In genomic region chr11:65117206-65118096, GRCh38 we compare ENCODE assay signal across 8 cellular contexts. TPM values are rescaled to one million over a fixed set of nuclear protein-coding genes. Genes with fewer than 3 reads are reported as not detected.
DNase-seq lines count a peak whose midpoint lies in the region; ATAC-seq, FAIRE-seq and TF ChIP-seq lines count a peak whose summit lies in the region.

TSS of gene ZNHIT2 (minus strand) at chr11:65117701. CDS start at chr11:65117653, 48 bp downstream.

- peak within 1 kb of the TSS; percentile 81 to 83 for H3K27ac ChIP-seq in prostate gland

- H3K27me3 Mint-ChIP-seq in T-helper 1 cell treated with Interleukin-12 subunit alpha and Interleukin-12 subunit beta and Interleukin-4 antibody, amounts not matched to agents 30 μg/mL and 1 μg/mL, for 36 hours (ENCODE audit: low read depth) = no peaks in the 10 kb centered on the region

- TF ChIP-seq CTCF in GM13977 (IDR thresholded peaks at IDR 0.05; ENCODE audit: extremely low read depth, insufficient read depth, missing control alignments) (peak; percentile 64), prostate gland (IDR thresholded peaks at IDR 0.05) (peak; percentile 92 to 100 (median 98))

- no peaks in the 10 kb centered on the region for H3K9me3 Mint-ChIP-seq in T-helper 1 cell treated with Interleukin-12 subunit alpha and Interleukin-12 subunit beta and Interleukin-4 antibody, amounts not matched to agents 30 μg/mL and 1 μg/mL, for 36 hours

- no peaks in the 10 kb centered on the region for H3K27me3 ChIP-seq in prostate gland (replicated peaks; ENCODE audit: insufficient read depth)

- in situ Hi-C loops in GM13977 (cut with MboI; ENCODE audit: low pct_unique_long_range_greater_than_20kb, low sequenced_read_pairs, unreplicated experiment) = no loop called here

- H3K4me3 ChIP-seq in prostate gland = peak within 1 kb of the TSS; percentile 79 to 82

- TF ChIP-seq POLR2A in prostate gland (IDR thresholded peaks at IDR 0.05) = peak; percentile 54

- peak within 1 kb of the TSS; percentile 85 for H3K4me3 Mint-ChIP-seq in T-helper 1 cell treated with Interleukin-12 subunit alpha and Interleukin-12 subunit beta and Interleukin-4 antibody, amounts not matched to agents 30 μg/mL and 1 μg/mL, for 36 hours

- FAIRE-seq in urothelium cell line (lab: Jason Lieb, UNC) = peak; percentile 73

- H3K4me1 ChIP-seq in prostate gland (replicated peaks) = peaks cover 24% of the 10 kb centered on the region

- peaks cover 7 to 10% of the 10 kb centered on the region in 2 donors for H3K36me3 ChIP-seq in prostate gland

- peaks cover 36% of the 10 kb centered on the region for H3K36me3 Mint-ChIP-seq in T-helper 1 cell treated with Interleukin-12 subunit alpha and Interleukin-12 subunit beta and Interleukin-4 antibody, amounts not matched to agents 30 μg/mL and 1 μg/mL, for 36 hours (ENCODE audit: low read depth)

- no peaks in the 10 kb centered on the region for H3K9me3 ChIP-seq in prostate gland

- WGBS in prostate gland = under 1% methylated on average over 59 of the region's 89 CpGs

- ATAC-seq in HG02884 (IDR thresholded peaks at IDR 0.05; ENCODE audit: unreplicated experiment) = peak; percentile 54
- peak; percentile 86 to 87 for ATAC-seq in left cardiac atrium

- H3K4me1 Mint-ChIP-seq in T-helper 1 cell treated with Interleukin-12 subunit alpha and Interleukin-12 subunit beta and Interleukin-4 antibody, amounts not matched to agents 30 μg/mL and 1 μg/mL, for 36 hours (ENCODE audit: low read depth) = peaks cover 22% of the 10 kb centered on the region

- DNase-seq in GM13977 (ENCODE audit: low spot score) (peak; percentile 94), NCI-H1694 (lab: John Stamatoyannopoulos, UW) (peak; percentile 95), amygdala (lab: John Stamatoyannopoulos, UW) (peak; percentile 53 to 100 (median 98)), left cardiac atrium (peak; percentile 100), prostate gland (ENCODE audit: low spot score) (peak; percentile 99), urothelium cell line (ENCODE audit: low spot score) (peak; percentile 97)

- intact Hi-C loops in left cardiac atrium (cut with DNase I) (loop anchor here in 1 of 2 donors (5.0 kb wide), 1 partner anchor 105 kb away; the partner anchor contains the start of gene ARL2), prostate gland (cut with DNase I) (loop anchor here (1.0 to 10.0 kb wide), 4 partner anchors 35 to 263 kb away; partner anchors contain the start of genes ATG2A, CDCA5 and ZFPL1)

- peak within 1 kb of the TSS; percentile 91 for H3K27ac Mint-ChIP-seq in T-helper 1 cell treated with Interleukin-12 subunit alpha and Interleukin-12 subunit beta and Interleukin-4 antibody, amounts not matched to agents 30 μg/mL and 1 μg/mL, for 36 hours

RNA-seq across cellular contexts. Expression of gene ZNHIT2, which starts in this region (rescaled TPM):
- total RNA-seq in left cardiac atrium = 1 to 10 TPM; 6.6 to 8.2 TPM
- 10 to 100 TPM; 32.7 to 37.8 TPM for total RNA-seq in prostate gland

Comparison
In these comparisons a context has a peak if more than half of its experiments do, and no peak if none do; other contexts are left out.
1. Peak in every context shown above with its lines: DNase-seq, ATAC-seq, H3K4me3 ChIP-seq and H3K27ac ChIP-seq.